8 cellular contexts compared by ENCODE assay signal in the genomic region with DNA sequence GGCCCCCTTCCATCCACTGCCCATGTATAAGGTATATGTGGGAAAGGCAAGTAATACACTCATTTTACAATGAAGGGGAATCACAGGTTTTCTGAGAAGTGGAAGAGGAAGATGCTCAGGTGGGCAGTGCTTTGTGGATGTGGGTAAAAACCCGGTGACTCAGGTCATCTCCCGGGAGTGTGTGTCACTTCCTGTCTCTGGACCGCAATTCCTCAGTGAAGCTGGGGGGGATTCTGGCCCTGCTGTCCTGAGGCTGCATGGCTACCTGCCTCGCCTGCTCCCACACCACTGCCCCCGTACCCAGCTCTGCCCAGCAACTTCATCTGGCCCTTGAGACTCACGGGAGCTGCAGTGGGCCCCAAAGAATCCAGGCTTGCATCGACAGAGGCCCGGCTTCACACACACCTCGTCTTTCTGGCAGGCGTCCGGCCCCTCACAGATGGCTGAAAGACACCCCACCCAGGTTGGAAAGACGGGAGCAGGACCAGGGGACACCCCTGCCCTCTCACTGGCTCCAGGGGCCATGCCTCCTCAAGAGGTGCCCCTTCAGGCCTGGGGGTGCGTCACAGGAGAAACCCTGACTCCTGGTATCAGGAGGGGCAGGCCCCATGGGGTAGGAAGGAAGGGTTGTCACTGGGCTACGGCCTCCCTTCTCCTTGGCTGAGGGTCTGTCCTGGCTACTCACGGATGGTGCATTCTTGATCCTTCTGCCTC. TPM values are rescaled to one million over a fixed set of nuclear protein-coding genes. Genes with fewer than 3 reads are reported as not detected.
DNase-seq lines count a peak whose midpoint lies in the region; ATAC-seq, FAIRE-seq and TF ChIP-seq lines count a peak whose summit lies in the region.

No MANE protein-coding gene starts in this region.

- DNase-seq in CD14-positive monocyte (ENCODE audit: low spot score) (peak; percentile 85), memory B cell (ENCODE audit: low spot score in 2 of 2) (peak in 1 of 2 donors; percentile 53), urothelium cell line (ENCODE audit: low spot score) (peak; percentile 70)
- peak; percentile 66 for DNase-seq in activated naive CD8-positive, alpha-beta T cell treated with anti-CD3 and anti-CD28 coated beads, Interleukin-2, amount 50 U/mL, for 24 hours

- peak overlapping the region; percentile 84 to 91 for H3K4me3 Mint-ChIP-seq in CD14-positive monocyte
- H3K4me3 Mint-ChIP-seq in activated naive CD8-positive, alpha-beta T cell treated with anti-CD3 and anti-CD28 coated beads, Interleukin-2, amount 50 U/mL, for 24 hours, result peak overlapping the region; percentile 84
- peak overlapping the region; percentile 84 for H3K4me3 Mint-ChIP-seq in memory B cell

- intact Hi-C loops in CD14-positive monocyte (cut with micrococcal nuclease), result loop anchor here (5.0 to 10.0 kb wide), 6 partner anchors 32 to 750 kb away; partner anchors contain the start of gene TLCD2 (in 1 of the 2)

- peak; percentile 30 for ATAC-seq in HG02610 (IDR thresholded peaks at IDR 0.05; ENCODE audit: unreplicated experiment)
- peak; percentile 20 for ATAC-seq in activated naive CD8-positive, alpha-beta T cell treated with anti-CD3 and anti-CD28 coated beads, Interleukin-2, amount 50 U/mL, for 24 hours
- ATAC-seq in memory B cell (ENCODE audit: low read depth), result peak; percentile 34
- ATAC-seq in HG02840 (IDR thresholded peaks at IDR 0.05; ENCODE audit: low FRiP score, unreplicated experiment), result no peak
- no peak for ATAC-seq in GM19328 (IDR thresholded peaks at IDR 0.05; ENCODE audit: unreplicated experiment)
- no peak for ATAC-seq in HG03045 (IDR thresholded peaks at IDR 0.05; ENCODE audit: unreplicated experiment)

- H3K27me3 Mint-ChIP-seq in CD14-positive monocyte (ENCODE audit: low read depth in 3 of 3), result peaks cover 0 to 20% (median 7%) of the 10 kb centered on the region in 3 donors
- H3K27me3 Mint-ChIP-seq in activated naive CD8-positive, alpha-beta T cell treated with anti-CD3 and anti-CD28 coated beads, Interleukin-2, amount 50 U/mL, for 24 hours, result no peaks in the 10 kb centered on the region
- no peaks in the 10 kb centered on the region for H3K27me3 Mint-ChIP-seq in memory B cell

- TF ChIP-seq CTCF in CD14-positive monocyte (IDR thresholded peaks at IDR 0.05), result no peak

- FAIRE-seq in urothelium cell line (lab: Jason Lieb, UNC), result no peak

- H3K9me3 Mint-ChIP-seq in CD14-positive monocyte (peaks cover 0 to 3% (median 0%) of the 10 kb centered on the region in 7 donors), memory B cell (no peaks in the 10 kb centered on the region)
- H3K9me3 Mint-ChIP-seq in activated naive CD8-positive, alpha-beta T cell treated with anti-CD3 and anti-CD28 coated beads, Interleukin-2, amount 50 U/mL, for 24 hours, result no peaks in the 10 kb centered on the region

- H3K27ac Mint-ChIP-seq in CD14-positive monocyte (peak overlapping the region; percentile 54 to 97 (median 93)), memory B cell (peak overlapping the region; percentile 69)
- H3K27ac Mint-ChIP-seq in activated naive CD8-positive, alpha-beta T cell treated with anti-CD3 and anti-CD28 coated beads, Interleukin-2, amount 50 U/mL, for 24 hours, result peak overlapping the region; percentile 92

- peaks cover 18 to 22% of the 10 kb centered on the region in 2 donors for H3K36me3 Mint-ChIP-seq in CD14-positive monocyte
- H3K36me3 Mint-ChIP-seq in activated naive CD8-positive, alpha-beta T cell treated with anti-CD3 and anti-CD28 coated beads, Interleukin-2, amount 50 U/mL, for 24 hours (ENCODE audit: low read depth), result no peaks in the 10 kb centered on the region
- H3K36me3 Mint-ChIP-seq in memory B cell, result no peaks in the 10 kb centered on the region

- H3K4me1 Mint-ChIP-seq in CD14-positive monocyte (peaks cover 42% of the 10 kb centered on the region), memory B cell (peaks cover 25% of the 10 kb centered on the region)
- peaks cover 31% of the 10 kb centered on the region for H3K4me1 Mint-ChIP-seq in activated naive CD8-positive, alpha-beta T cell treated with anti-CD3 and anti-CD28 coated beads, Interleukin-2, amount 50 U/mL, for 24 hours

RNA-seq across cellular contexts. Expression of gene SCARF1, which starts 0.9 kb away (rescaled TPM):
- polyA plus RNA-seq in CD14-positive monocyte, result 1 to 10 TPM; 5.2 to 6.3 TPM

RNA-seq across cellular contexts. Expression of gene RILP, which starts 5.0 kb away (rescaled TPM):
- polyA plus RNA-seq in CD14-positive monocyte, result 10 to 100 TPM; 49.4 to 49.5 TPM

RNA-seq across cellular contexts. Expression of gene SLC43A2, which starts 16.0 kb away (rescaled TPM):
- polyA plus RNA-seq in CD14-positive monocyte, result 100 to 1,000 TPM; 115 to 151 TPM

RNA-seq across cellular contexts. Expression of gene PRPF8, which starts 40.0 kb away (rescaled TPM):
- polyA plus RNA-seq in CD14-positive monocyte, result 10 to 100 TPM; 53.3 to 78.0 TPM

Comparison
In these comparisons a context has a peak if more than half of its experiments do, and no peak if none do; other contexts are left out.
1. ATAC-seq: peak in HG02610 (single experiment), activated naive CD8-positive, alpha-beta T cell treated with anti-CD3 and anti-CD28 coated beads, Interleukin-2, amount 50 U/mL, for 24 hours (single experiment) and memory B cell (single experiment); none in HG02840 (single experiment), GM19328 (single experiment) and HG03045 (single experiment).
2. Peak in every context shown above with its lines, with median percentiles within 50 percentile points of each other: H3K27ac Mint-ChIP-seq and H3K4me3 Mint-ChIP-seq.